19 cellular contexts compared by ENCODE assay signal in genomic region chr16:82888616-82889015, GRCh38.
DNase-seq lines count a peak whose midpoint lies in the region; ATAC-seq, FAIRE-seq and TF ChIP-seq lines count a peak whose summit lies in the region.
"Had no signal": no experiment of that assay in that cellular context is flagged by ENCODE, and none has a peak within 500 bp of the region (broad histone marks: within the 10 kb centered on the region; RNA-seq: fewer than 3 reads in every experiment).

No MANE protein-coding gene starts in this region.

- H3K4me1 Mint-ChIP-seq in activated CD4-positive, alpha-beta memory T cell treated with anti-CD3 and anti-CD28 coated beads, Interleukin-2, amount 10 ng/mL, durations not matched to agents 7 days and 5 days, result no peaks in the 10 kb centered on the region
- H3K4me1 Mint-ChIP-seq: T-cell had no signal

- no peaks in the 10 kb centered on the region for H3K9me3 Mint-ChIP-seq in activated CD4-positive, alpha-beta memory T cell treated with anti-CD3 and anti-CD28 coated beads, Interleukin-2, amount 10 ng/mL, durations not matched to agents 7 days and 5 days

- no peaks in the 10 kb centered on the region for H3K27me3 ChIP-seq in bronchial epithelial cell (ENCODE audit: control insufficient read depth, insufficient read depth, low read length)
- H3K27me3 ChIP-seq: body of pancreas, neutrophil had no signal

- H3K36me3 Mint-ChIP-seq in activated CD4-positive, alpha-beta memory T cell treated with anti-CD3 and anti-CD28 coated beads, Interleukin-2, amount 10 ng/mL, durations not matched to agents 7 days and 5 days (ENCODE audit: low read depth), result no peaks in the 10 kb centered on the region
- H3K36me3 Mint-ChIP-seq: T-cell had no signal

- no peak overlapping the region for H3K4me3 Mint-ChIP-seq in activated CD4-positive, alpha-beta memory T cell treated with anti-CD3 and anti-CD28 coated beads, Interleukin-2, amount 10 ng/mL, durations not matched to agents 7 days and 5 days
- H3K4me3 Mint-ChIP-seq: T-cell had no signal

- peak; percentile 70 for FAIRE-seq in HTR-8/SVneo (lab: Jason Lieb, UNC)
- FAIRE-seq in bronchial epithelial cell (lab: Jason Lieb, UNC), result peak; percentile 79

- POLR2A ChIA-PET in AG04449 (lab: Yijun Ruan, JAX), result no interaction called here
- POLR2A ChIA-PET in activated CD4-positive, alpha-beta memory T cell treated with anti-CD3 and anti-CD28 coated beads, Interleukin-2, amount 10 ng/mL, durations not matched to agents 7 days and 5 days (lab: Charles Lee), result no interaction called here

- H3K4me3 ChIP-seq in AG04449 (ENCODE audit: low read depth, low read length) (no peak overlapping the region), bronchial epithelial cell (ENCODE audit: low read depth, low read length) (no peak overlapping the region)
- H3K4me3 ChIP-seq: body of pancreas had no signal

- peaks cover 8% of the 10 kb centered on the region for H3K27me3 Mint-ChIP-seq in activated CD4-positive, alpha-beta memory T cell treated with anti-CD3 and anti-CD28 coated beads, Interleukin-2, amount 10 ng/mL, durations not matched to agents 7 days and 5 days

- no peaks in the 10 kb centered on the region for H3K36me3 ChIP-seq in bronchial epithelial cell (ENCODE audit: control insufficient read depth, insufficient read depth, low read length)
- H3K36me3 ChIP-seq: neutrophil had no signal

- ATAC-seq in GM19324 (IDR thresholded peaks at IDR 0.05; ENCODE audit: low FRiP score, unreplicated experiment) (no peak), GM18868 (IDR thresholded peaks at IDR 0.05; ENCODE audit: unreplicated experiment) (no peak)
- ATAC-seq: body of pancreas, left ventricle myocardium superior, T-cell had no signal

- DNase-seq in AG04449 (ENCODE audit: low read depth, low spot score) (peak; percentile 65), HTR-8/SVneo (ENCODE audit: insufficient read length, low spot score) (peak; percentile 49), bronchial epithelial cell (ENCODE audit: low read depth) (no peak), left kidney (ENCODE audit: low read depth, low spot score) (peak; percentile 97)
- no peak for DNase-seq in activated CD4-positive, alpha-beta memory T cell treated with anti-CD3 and anti-CD28 coated beads, Interleukin-2, amount 10 ng/mL, durations not matched to agents 7 days and 5 days
- no peak for DNase-seq in effector CD4-positive, alpha-beta T cell
- DNase-seq: activated CD4-positive, alpha-beta T cell treated with anti-CD3 and anti-CD28 coated beads for 1 hour; activated T-cell treated with anti-CD3 and anti-CD28 coated beads, Interleukin-2, amount 50 U/mL, for 48 hours; body of pancreas; DND-41; effector CD8-positive, alpha-beta T cell; GOT3; left ventricle myocardium superior; NCI-H2171; stimulated activated CD4-positive, alpha-beta T cell treated with anti-CD3 and anti-CD28 coated beads, Interleukin-15, amount 100 ng/mL, for 24 hours; T-cell had no signal

- CTCF ChIA-PET in AG04449 (lab: Yijun Ruan, JAX), result no interaction called here
- CTCF ChIA-PET in activated CD4-positive, alpha-beta memory T cell treated with anti-CD3 and anti-CD28 coated beads, Interleukin-2, amount 10 ng/mL, durations not matched to agents 7 days and 5 days (lab: Charles Lee), result no interaction called here

- no peak overlapping the region for H3K27ac Mint-ChIP-seq in activated CD4-positive, alpha-beta memory T cell treated with anti-CD3 and anti-CD28 coated beads, Interleukin-2, amount 10 ng/mL, durations not matched to agents 7 days and 5 days
- H3K27ac Mint-ChIP-seq: T-cell had no signal

- TF ChIP-seq CTCF in AG04449 (IDR thresholded peaks at IDR 0.05; ENCODE audit: insufficient read depth, low read length, missing control alignments) (no peak), bronchial epithelial cell (IDR thresholded peaks at IDR 0.05; ENCODE audit: insufficient read depth, low read length, severe bottlenecking) (no peak)

Comparison
In these comparisons a context has a peak if more than half of its experiments do, and no peak if none do; other contexts are left out.
1. DNase-seq: peak in AG04449 (single experiment), HTR-8/SVneo (single experiment) and left kidney (single experiment); none in bronchial epithelial cell (single experiment), activated CD4-positive, alpha-beta memory T cell treated with anti-CD3 and anti-CD28 coated beads, Interleukin-2, amount 10 ng/mL, durations not matched to agents 7 days and 5 days (single experiment) and effector CD4-positive, alpha-beta T cell (single experiment).